Comparison of ENCODE assay signal across 1 cellular context in genomic region chr12:726281-727140, GRCh38.
A peak's percentile ranks its signal among the peaks of the same experiment; 100 is the strongest.
TF ChIP-seq lines count a peak whose summit lies in the region.

No MANE protein-coding gene starts in this region.

TF ChIP-seq in HepG2, 621 proteins besides CTCF, POLR2A, EP300 and RAD21 (continued from another document and continues in another):
- TF ChIP-seq PREB (CRISPR knock-in tag; IDR thresholded peaks at IDR 0.05) (no peak), THYN1 (CRISPR knock-in tag; IDR thresholded peaks at IDR 0.05; ENCODE audit: borderline replicate concordance, low read depth) (no peak), SMYD3 (CRISPR knock-in tag; IDR thresholded peaks at IDR 0.05) (no peak), SKI (IDR thresholded peaks at IDR 0.05; ENCODE audit: partially characterized antibody) (no peak), HOXA5 (CRISPR knock-in tag; IDR thresholded peaks at IDR 0.05) (no peak), MTF2 (CRISPR knock-in tag; IDR thresholded peaks at IDR 0.05; ENCODE audit: borderline replicate concordance) (no peak), MEIS1 (CRISPR knock-in tag; IDR thresholded peaks at IDR 0.05; ENCODE audit: borderline replicate concordance) (0 out of 2 replicates have a peak, but pooled peaks have one; percentile 38), GABPA (IDR thresholded peaks at IDR 0.05; ENCODE audit: low read depth, low read length) (no peak), GABPA (CRISPR knock-in tag; IDR thresholded peaks at IDR 0.05; ENCODE audit: low read depth) (no peak), ZNF580 (CRISPR knock-in tag; IDR thresholded peaks at IDR 0.05; ENCODE audit: borderline replicate concordance, low read depth) (no peak), ZNF546 (CRISPR knock-in tag; conservative IDR thresholded peaks at IDR 0.05) (no peak), ZNF275 (CRISPR knock-in tag; IDR thresholded peaks at IDR 0.05; ENCODE audit: borderline replicate concordance) (no peak), HIC2 (CRISPR knock-in tag; IDR thresholded peaks at IDR 0.05; ENCODE audit: low read depth) (no peak), NFE2 (CRISPR knock-in tag; IDR thresholded peaks at IDR 0.05) (no peak), ZNF704 (CRISPR knock-in tag; IDR thresholded peaks at IDR 0.05; ENCODE audit: borderline replicate concordance) (no peak), HNF4A (CRISPR knock-in tag; IDR thresholded peaks at IDR 0.05) (peak; percentile 52; the same call in 1 of the 2 replicates), ZSCAN25 (CRISPR knock-in tag; IDR thresholded peaks at IDR 0.05) (peak; percentile 89), ZNF746 (CRISPR knock-in tag; IDR thresholded peaks at IDR 0.05) (no peak), ZFP36L1 (CRISPR knock-in tag; IDR thresholded peaks at IDR 0.05) (0 out of 2 replicates have a peak, but pooled peaks have one; percentile 44), ZBTB39 (CRISPR knock-in tag; IDR thresholded peaks at IDR 0.05) (no peak), ZNF781 (CRISPR knock-in tag; IDR thresholded peaks at IDR 0.05; ENCODE audit: borderline replicate concordance, not compliant biosample characterization) (no peak), CEBPZ (IDR thresholded peaks at IDR 0.05; ENCODE audit: low read length) (no peak), UBTF (CRISPR knock-in tag; IDR thresholded peaks at IDR 0.05) (no peak), SOX13 (IDR thresholded peaks at IDR 0.05) (no peak), SOX13 (CRISPR knock-in tag; conservative IDR thresholded peaks at IDR 0.05 in 1 of 2, IDR thresholded peaks at IDR 0.05 in 1 of 2) (no peak), ZFP41 (CRISPR knock-in tag; IDR thresholded peaks at IDR 0.05; ENCODE audit: borderline replicate concordance) (no peak), ESRRA (CRISPR knock-in tag; IDR thresholded peaks at IDR 0.05; ENCODE audit: low read depth) (0 out of 2 replicates have a peak, but pooled peaks have one; percentile 60), SALL1 (CRISPR knock-in tag; IDR thresholded peaks at IDR 0.05) (peak; percentile 52), SP5 (CRISPR knock-in tag; IDR thresholded peaks at IDR 0.05; ENCODE audit: borderline replicate concordance, low read depth) (no peak), ZNF639 (CRISPR knock-in tag; conservative IDR thresholded peaks at IDR 0.05) (no peak), ZNF44 (CRISPR knock-in tag; IDR thresholded peaks at IDR 0.05) (no peak), ZNF710 (CRISPR knock-in tag; IDR thresholded peaks at IDR 0.05; ENCODE audit: borderline replicate concordance) (no peak), ZNF574 (CRISPR knock-in tag; IDR thresholded peaks at IDR 0.05) (no peak), ZMYM4 (CRISPR knock-in tag; IDR thresholded peaks at IDR 0.05) (no peak), CSRNP1 (CRISPR knock-in tag; IDR thresholded peaks at IDR 0.05) (no peak), SAP130 (CRISPR knock-in tag; IDR thresholded peaks at IDR 0.05; ENCODE audit: low read depth) (peak; percentile 50)
